21 cellular contexts compared by ENCODE assay signal in the genomic region with DNA sequence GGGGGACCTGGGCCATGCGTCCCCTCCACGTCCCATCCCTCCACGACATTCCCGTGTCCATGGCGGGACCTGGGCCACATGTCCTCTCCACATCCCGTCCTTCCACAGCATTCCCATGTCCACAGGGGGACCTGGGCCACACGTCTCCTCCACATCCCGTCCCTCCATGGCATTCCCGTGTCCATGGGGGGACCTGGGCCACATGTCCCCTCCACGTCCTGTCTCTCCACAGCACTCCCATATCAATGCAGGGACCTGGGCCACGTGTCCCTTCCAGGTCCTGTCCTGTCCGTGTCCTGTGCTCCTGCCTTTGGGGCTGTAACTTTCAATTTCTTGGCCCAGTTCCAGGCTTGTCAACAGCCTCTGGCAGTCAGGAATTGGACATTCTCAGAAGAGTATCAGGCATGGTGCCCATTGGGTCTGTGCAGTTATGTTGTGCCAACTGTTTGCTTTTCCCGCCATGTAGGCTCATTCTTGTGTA. TPM values are rescaled to one million over a fixed set of nuclear protein-coding genes. Genes with fewer than 3 reads are reported as not detected.
DNase-seq lines count a peak whose midpoint lies in the region; ATAC-seq and TF ChIP-seq lines count a peak whose summit lies in the region.
"Had no signal": no experiment of that assay in that cellular context is flagged by ENCODE, and none has a peak within 500 bp of the region (broad histone marks: within the 10 kb centered on the region; RNA-seq: fewer than 3 reads in every experiment).

No MANE protein-coding gene starts in this region.

- no peak overlapping the region for H3K4me3 ChIP-seq in transverse colon
- H3K4me3 ChIP-seq: cardiac muscle cell, GM12878 had no signal

- TF ChIP-seq CTCF in chondrocyte (IDR thresholded peaks at IDR 0.05) (no peak), transverse colon (IDR thresholded peaks at IDR 0.05) (no peak)

- no peaks in the 10 kb centered on the region for H3K9me3 Mint-ChIP-seq in activated naive CD8-positive, alpha-beta T cell treated with anti-CD3 and anti-CD28 coated beads, Interleukin-2, amount 10 ng/mL, durations not matched to agents 7 days and 5 days
- H3K9me3 Mint-ChIP-seq in activated naive CD8-positive, alpha-beta T cell treated with anti-CD3 and anti-CD28 coated beads, Interleukin-2, amount 50 U/mL, for 24 hours: no peaks in the 10 kb centered on the region
- H3K9me3 Mint-ChIP-seq in chondrocyte (ENCODE audit: low read depth): no peaks in the 10 kb centered on the region
- H3K9me3 Mint-ChIP-seq: activated T-cell treated with anti-CD3 and anti-CD28 coated beads, Interleukin-2, amount 50 U/mL, for 72 hours; CD4-positive, alpha-beta T cell; T-cell had no signal

- DNase-seq in activated naive CD8-positive, alpha-beta T cell treated with anti-CD3 and anti-CD28 coated beads, Interleukin-2, amount 10 ng/mL, durations not matched to agents 7 days and 5 days: peak; percentile 18
- no peak for DNase-seq in activated naive CD8-positive, alpha-beta T cell treated with anti-CD3 and anti-CD28 coated beads, Interleukin-2, amount 50 U/mL, for 24 hours
- DNase-seq in chondrocyte (ENCODE audit: low spot score) (peak; percentile 51), mesenteric fat pad (ENCODE audit: low spot score) (peak; percentile 41), transverse colon (peak; percentile 4), amniotic stem cell (lab: John Stamatoyannopoulos, UW) (no peak)
- DNase-seq: activated T-cell treated with anti-CD3 and anti-CD28 coated beads, Interleukin-2, amount 50 U/mL, for 72 hours; DMS153; NCI-H1417 treated with DMSO at 0.1 percent for 48 hours; NCI-H524 treated with DMSO at 0.1 percent for 48 hours; SHP77; small intestine; stimulated activated CD4-positive, alpha-beta T cell treated with anti-CD3 and anti-CD28 coated beads, Interleukin-4, amount 100 ng/mL, for 4 hours had no signal

- H3K27ac Mint-ChIP-seq in activated naive CD8-positive, alpha-beta T cell treated with anti-CD3 and anti-CD28 coated beads, Interleukin-2, amount 10 ng/mL, durations not matched to agents 7 days and 5 days: no peak overlapping the region
- H3K27ac Mint-ChIP-seq in activated naive CD8-positive, alpha-beta T cell treated with anti-CD3 and anti-CD28 coated beads, Interleukin-2, amount 50 U/mL, for 24 hours: no peak overlapping the region
- H3K27ac Mint-ChIP-seq in chondrocyte (ENCODE audit: unreplicated experiment): no peak overlapping the region
- H3K27ac Mint-ChIP-seq: activated T-cell treated with anti-CD3 and anti-CD28 coated beads, Interleukin-2, amount 50 U/mL, for 72 hours; CD4-positive, alpha-beta T cell; T-cell had no signal

- POLR2A ChIA-PET in activated naive CD8-positive, alpha-beta T cell treated with anti-CD3 and anti-CD28 coated beads, Interleukin-2, amount 10 ng/mL, durations not matched to agents 7 days and 5 days (lab: Charles Lee): no interaction called here

- no peaks in the 10 kb centered on the region for H3K9me3 ChIP-seq in transverse colon

- no peak for TF ChIP-seq POLR2A in transverse colon (IDR thresholded peaks at IDR 0.05)

- 82 to 100% methylated on average over 1 to 13 of the region's 13 CpGs for WGBS in transverse colon (ENCODE audit: low coverage in 1 of 2), 2 donors

- no peak overlapping the region for H3K4me3 Mint-ChIP-seq in activated naive CD8-positive, alpha-beta T cell treated with anti-CD3 and anti-CD28 coated beads, Interleukin-2, amount 10 ng/mL, durations not matched to agents 7 days and 5 days
- H3K4me3 Mint-ChIP-seq in activated naive CD8-positive, alpha-beta T cell treated with anti-CD3 and anti-CD28 coated beads, Interleukin-2, amount 50 U/mL, for 24 hours: no peak overlapping the region
- H3K4me3 Mint-ChIP-seq in chondrocyte (ENCODE audit: unreplicated experiment): no peak overlapping the region
- H3K4me3 Mint-ChIP-seq: activated T-cell treated with anti-CD3 and anti-CD28 coated beads, Interleukin-2, amount 50 U/mL, for 72 hours; CD4-positive, alpha-beta T cell; T-cell had no signal

- H3K36me3 Mint-ChIP-seq in activated naive CD8-positive, alpha-beta T cell treated with anti-CD3 and anti-CD28 coated beads, Interleukin-2, amount 10 ng/mL, durations not matched to agents 7 days and 5 days: no peaks in the 10 kb centered on the region
- no peaks in the 10 kb centered on the region for H3K36me3 Mint-ChIP-seq in activated naive CD8-positive, alpha-beta T cell treated with anti-CD3 and anti-CD28 coated beads, Interleukin-2, amount 50 U/mL, for 24 hours (ENCODE audit: low read depth)
- H3K36me3 Mint-ChIP-seq in chondrocyte (ENCODE audit: low read depth): no peaks in the 10 kb centered on the region
- H3K36me3 Mint-ChIP-seq: T-cell had no signal

- in situ Hi-C loops in transverse colon (cut with MboI; ENCODE audit: low pct_ligation_motif_present in 1 of 4, low pct_unique_long_range_greater_than_20kb in 1 of 4, low sequenced_read_pairs in 3 of 4): no loop called here

- no peak overlapping the region for H3K27ac ChIP-seq in transverse colon
- H3K27ac ChIP-seq: cardiac muscle cell, parathyroid adenoma had no signal

- peaks cover 1% of the 10 kb centered on the region for H3K27me3 Mint-ChIP-seq in activated naive CD8-positive, alpha-beta T cell treated with anti-CD3 and anti-CD28 coated beads, Interleukin-2, amount 10 ng/mL, durations not matched to agents 7 days and 5 days
- no peaks in the 10 kb centered on the region for H3K27me3 Mint-ChIP-seq in activated naive CD8-positive, alpha-beta T cell treated with anti-CD3 and anti-CD28 coated beads, Interleukin-2, amount 50 U/mL, for 24 hours
- H3K27me3 Mint-ChIP-seq in chondrocyte (ENCODE audit: low read depth): no peaks in the 10 kb centered on the region
- H3K27me3 Mint-ChIP-seq: CD4-positive, alpha-beta T cell; T-cell had no signal

- ATAC-seq in activated naive CD8-positive, alpha-beta T cell treated with anti-CD3 and anti-CD28 coated beads, Interleukin-2, amount 10 ng/mL, durations not matched to agents 7 days and 5 days (ENCODE audit: low read depth): no peak
- no peak for ATAC-seq in activated naive CD8-positive, alpha-beta T cell treated with anti-CD3 and anti-CD28 coated beads, Interleukin-2, amount 50 U/mL, for 24 hours
- ATAC-seq in HG02938 (IDR thresholded peaks at IDR 0.05; ENCODE audit: unreplicated experiment) (no peak), GM18867 (IDR thresholded peaks at IDR 0.05; ENCODE audit: unreplicated experiment) (no peak)
- ATAC-seq: activated T-cell treated with anti-CD3 and anti-CD28 coated beads, Interleukin-2, amount 50 U/mL, for 72 hours; esophagus mucosa; GM12878; T-cell had no signal

- intact Hi-C loops in transverse colon (cut with DNase I; ENCODE audit: low total_unique reads): no loop called here

- H3K36me3 ChIP-seq in transverse colon: no peaks in the 10 kb centered on the region
- H3K36me3 ChIP-seq: cardiac muscle cell had no signal

- no peak for TF ChIP-seq EP300 in transverse colon (IDR thresholded peaks at IDR 0.05; ENCODE audit: low read depth)

- peaks cover 4% of the 10 kb centered on the region for H3K4me1 Mint-ChIP-seq in activated naive CD8-positive, alpha-beta T cell treated with anti-CD3 and anti-CD28 coated beads, Interleukin-2, amount 10 ng/mL, durations not matched to agents 7 days and 5 days
- H3K4me1 Mint-ChIP-seq in activated naive CD8-positive, alpha-beta T cell treated with anti-CD3 and anti-CD28 coated beads, Interleukin-2, amount 50 U/mL, for 24 hours: peaks cover 6% of the 10 kb centered on the region
- H3K4me1 Mint-ChIP-seq in chondrocyte (ENCODE audit: low read depth): peaks cover 13% of the 10 kb centered on the region

- no peaks in the 10 kb centered on the region for H3K4me1 ChIP-seq in transverse colon
- H3K4me1 ChIP-seq: parathyroid adenoma had no signal

- H3K27me3 ChIP-seq in transverse colon: no peaks in the 10 kb centered on the region
- H3K27me3 ChIP-seq: cardiac muscle cell had no signal

RNA-seq across cellular contexts. Expression of a gene that starts 47.1 kb away (rescaled TPM):
- total RNA-seq in activated naive CD8-positive, alpha-beta T cell treated with anti-CD3 and anti-CD28 coated beads, Interleukin-2, amount 10 ng/mL, durations not matched to agents 7 days and 5 days: under 1 TPM; 0.08 to 0.09 TPM
- total RNA-seq in chondrocyte (2.5 to 4.2 TPM (median 2.7 TPM) in 3 replicates), mesenteric fat pad (1.3 TPM), transverse colon (1 to 10 TPM; 1.2 to 4.0 (median 1.8) TPM)
- total RNA-seq: CD4-positive, alpha-beta T cell; GM12878 had no signal

Comparison
In these comparisons a context has a peak if more than half of its experiments do, and no peak if none do; other contexts are left out.
1. DNase-seq: peak in activated naive CD8-positive, alpha-beta T cell treated with anti-CD3 and anti-CD28 coated beads, Interleukin-2, amount 10 ng/mL, durations not matched to agents 7 days and 5 days (single experiment), chondrocyte (single experiment), mesenteric fat pad (single experiment) and transverse colon (single experiment); none in activated naive CD8-positive, alpha-beta T cell treated with anti-CD3 and anti-CD28 coated beads, Interleukin-2, amount 50 U/mL, for 24 hours (single experiment) and amniotic stem cell (single experiment).